In the genomic region with DNA sequence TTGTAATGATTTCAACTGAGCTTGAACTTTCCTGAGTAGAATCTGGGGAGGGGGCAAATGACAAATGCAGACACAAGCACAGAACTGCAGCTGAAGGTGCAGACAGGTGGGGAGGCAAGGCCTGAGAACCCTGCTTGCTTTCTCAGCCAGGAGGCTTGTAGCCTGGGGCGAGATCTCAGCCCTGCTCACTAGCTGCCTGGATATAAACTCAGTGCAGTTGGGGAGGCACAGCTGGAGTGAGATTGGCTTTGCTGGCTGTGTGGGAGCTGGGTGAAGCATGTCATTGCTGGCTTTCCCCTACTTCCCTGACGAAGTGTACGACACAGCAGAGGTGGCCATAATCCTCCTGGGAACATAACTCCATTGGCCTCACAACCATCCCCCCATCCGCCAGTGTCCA, we compare ENCODE assay signal across 39 cellular contexts. TPM values are rescaled to one million over a fixed set of nuclear protein-coding genes. Genes with fewer than 3 reads are reported as not detected.
DNase-seq lines count a peak whose midpoint lies in the region; ATAC-seq, FAIRE-seq and TF ChIP-seq lines count a peak whose summit lies in the region.
"Had no signal": no experiment of that assay in that cellular context is flagged by ENCODE, and none has a peak within 500 bp of the region (broad histone marks: within the 10 kb centered on the region; RNA-seq: fewer than 3 reads in every experiment).

No MANE protein-coding gene starts in this region.

- H3F3A ChIP-seq in neural progenitor cell (ENCODE audit: low read depth) = no peaks in the 10 kb centered on the region

- H2AFZ ChIP-seq in neural progenitor cell (replicated peaks) (no peak overlapping the region), mesenchymal stem cell (ENCODE audit: low read depth, low read length) (no peak overlapping the region)

- no peaks in the 10 kb centered on the region for H3K27me3 Mint-ChIP-seq in neural progenitor cell (ENCODE audit: insufficient read depth, low read depth)
- peaks cover 0 to 1% (median 0%) of the 10 kb centered on the region in 5 donors for H3K27me3 Mint-ChIP-seq in naive thymus-derived CD8-positive, alpha-beta T cell
- H3K27me3 Mint-ChIP-seq: B cell; CD4-positive, alpha-beta T cell had no signal

- no peaks in the 10 kb centered on the region for H4K20me1 ChIP-seq in neural progenitor cell (ENCODE audit: low read depth)
- H4K20me1 ChIP-seq: BLaER1; BLaER1 treated with 17β-estradiol and CSF1 and Interleukin-3, amounts not matched to agents 10 nM and 100 nM had no signal

- H3K27me3 ChIP-seq in bronchial epithelial cell (ENCODE audit: control insufficient read depth, insufficient read depth, low read length) = no peaks in the 10 kb centered on the region
- H3K27me3 ChIP-seq in neural progenitor cell = no peaks in the 10 kb centered on the region
- peaks cover 0 to 8% (median 0%) of the 10 kb centered on the region in 7 donors for H3K27me3 ChIP-seq in spleen (replicated peaks in 1 of 7)
- no peaks in the 10 kb centered on the region for H3K27me3 ChIP-seq in mesenchymal stem cell (ENCODE audit: control insufficient read depth in 1 of 2, insufficient read depth in 1 of 2, low read length in 2 of 2)
- H3K27me3 ChIP-seq: BE2C had no signal

- H3K14ac ChIP-seq in mesenchymal stem cell (ENCODE audit: low read length in 2 of 2) = no peak overlapping the region

- H3K36me3 Mint-ChIP-seq in neural progenitor cell = no peaks in the 10 kb centered on the region
- no peaks in the 10 kb centered on the region for H3K36me3 Mint-ChIP-seq in naive thymus-derived CD8-positive, alpha-beta T cell
- H3K36me3 Mint-ChIP-seq: CD14-positive monocyte; CD4-positive, alpha-beta memory T cell; CD4-positive, CD25-positive, alpha-beta regulatory T cell; CD8-positive, alpha-beta memory T cell; CD8-positive, alpha-beta T cell had no signal

- FAIRE-seq in bronchial epithelial cell (lab: Jason Lieb, UNC) = peak; percentile 13
- FAIRE-seq: A204.1, A549, D721Med had no signal

- H3K27ac Mint-ChIP-seq in neural progenitor cell = no peak overlapping the region
- H3K27ac Mint-ChIP-seq in naive thymus-derived CD8-positive, alpha-beta T cell = no peak overlapping the region
- H3K27ac Mint-ChIP-seq: B cell; CD4-positive, alpha-beta memory T cell; CD4-positive, alpha-beta T cell; CD4-positive, CD25-positive, alpha-beta regulatory T cell; CD8-positive, alpha-beta memory T cell; CD8-positive, alpha-beta T cell had no signal

- no peak overlapping the region for H2BK15ac ChIP-seq in mesenchymal stem cell (ENCODE audit: low read depth, poor library complexity, severe bottlenecking)

- H2BK120ac ChIP-seq in mesenchymal stem cell (ENCODE audit: low read depth, low read length) = no peak overlapping the region

- TF ChIP-seq POLR2A in spleen (IDR thresholded peaks at IDR 0.05) = no peak

- H3K9ac ChIP-seq in neural progenitor cell (no peak overlapping the region), mesenchymal stem cell (ENCODE audit: low read length) (no peak overlapping the region)
- H3K9ac ChIP-seq: BLaER1; BLaER1 treated with 17β-estradiol and CSF1 and Interleukin-3, amounts not matched to agents 10 nM and 100 nM had no signal

- POLR2A ChIA-PET in naive thymus-derived CD8-positive, alpha-beta T cell (lab: Charles Lee) = no interaction called here

- no peak overlapping the region for H4K8ac ChIP-seq in mesenchymal stem cell (ENCODE audit: low read length)

- H3K4me2 ChIP-seq in neural progenitor cell (no peak overlapping the region), mesenchymal stem cell (ENCODE audit: low read length, poor library complexity, severe bottlenecking) (no peak overlapping the region)
- H3K4me2 ChIP-seq: A549; BLaER1; BLaER1 treated with 17β-estradiol and CSF1 and Interleukin-3, amounts not matched to agents 10 nM and 100 nM had no signal

- no peaks in the 10 kb centered on the region for H3K79me2 ChIP-seq in neural progenitor cell (ENCODE audit: low read depth)

- intact Hi-C loops in spleen (cut with DNase I; ENCODE audit: low total_unique reads) = no loop called here

- H3K27ac ChIP-seq in neural progenitor cell = no peak overlapping the region
- no peak overlapping the region for H3K27ac ChIP-seq in spleen
- H3K27ac ChIP-seq in mesenchymal stem cell (ENCODE audit: low read length, poor library complexity, severe bottlenecking) = no peak overlapping the region
- H3K27ac ChIP-seq: 22Rv1; A549; BLaER1; BLaER1 treated with 17β-estradiol and CSF1 and Interleukin-3, amounts not matched to agents 10 nM and 100 nM; C4-2B had no signal

- no peak overlapping the region for H2BK12ac ChIP-seq in mesenchymal stem cell (ENCODE audit: low read length in 2 of 2)

- H3K4me1 Mint-ChIP-seq in neural progenitor cell = no peaks in the 10 kb centered on the region
- H3K4me1 Mint-ChIP-seq in naive thymus-derived CD8-positive, alpha-beta T cell = no peaks in the 10 kb centered on the region
- H3K4me1 Mint-ChIP-seq: B cell; CD14-positive monocyte; CD4-positive, alpha-beta memory T cell; CD4-positive, CD25-positive, alpha-beta regulatory T cell; CD8-positive, alpha-beta memory T cell had no signal

- H3K79me1 ChIP-seq in mesenchymal stem cell (replicated peaks; ENCODE audit: low read length, poor library complexity, severe bottlenecking) = no peaks in the 10 kb centered on the region

- no peaks in the 10 kb centered on the region for H3K36me3 ChIP-seq in bronchial epithelial cell (ENCODE audit: control insufficient read depth, insufficient read depth, low read length)
- no peaks in the 10 kb centered on the region for H3K36me3 ChIP-seq in neural progenitor cell
- no peaks in the 10 kb centered on the region for H3K36me3 ChIP-seq in spleen
- no peaks in the 10 kb centered on the region for H3K36me3 ChIP-seq in mesenchymal stem cell (ENCODE audit: control insufficient read depth in 1 of 2, insufficient read depth in 2 of 2, low read depth in 1 of 2, low read length in 2 of 2)
- H3K36me3 ChIP-seq: BE2C; BLaER1; BLaER1 treated with 17β-estradiol and CSF1 and Interleukin-3, amounts not matched to agents 10 nM and 100 nM had no signal

- no peak overlapping the region for H3K4me3 ChIP-seq in bronchial epithelial cell (ENCODE audit: low read depth, low read length)
- H3K4me3 ChIP-seq in neural progenitor cell = no peak overlapping the region
- no peak overlapping the region for H3K4me3 ChIP-seq in spleen
- H3K4me3 ChIP-seq in mesenchymal stem cell (ENCODE audit: insufficient read depth in 1 of 2, low read depth in 1 of 2, low read length in 2 of 2) = no peak overlapping the region
- H3K4me3 ChIP-seq: A549; BLaER1; BLaER1 treated with 17β-estradiol and CSF1 and Interleukin-3, amounts not matched to agents 10 nM and 100 nM had no signal

- no peak overlapping the region for H2AK5ac ChIP-seq in mesenchymal stem cell (ENCODE audit: low read length, severe bottlenecking)

- H3K4me1 ChIP-seq in neural progenitor cell (no peaks in the 10 kb centered on the region), spleen (no peaks in the 10 kb centered on the region), mesenchymal stem cell (ENCODE audit: control insufficient read depth, insufficient read depth, low read depth, low read length) (no peaks in the 10 kb centered on the region)
- H3K4me1 ChIP-seq: A549; BE2C; BLaER1; BLaER1 treated with 17β-estradiol and CSF1 and Interleukin-3, amounts not matched to agents 10 nM and 100 nM; Caco-2 had no signal

- TF ChIP-seq CTCF in bronchial epithelial cell (IDR thresholded peaks at IDR 0.05; ENCODE audit: insufficient read depth, low read length, severe bottlenecking) (no peak), neural progenitor cell (IDR thresholded peaks at IDR 0.05) (no peak), spleen (IDR thresholded peaks at IDR 0.05 in 8 of 11, conservative IDR thresholded peaks at IDR 0.05 in 3 of 11) (no peak)

- ATAC-seq in naive thymus-derived CD8-positive, alpha-beta T cell = no peak
- no peak for ATAC-seq in HG03196 (IDR thresholded peaks at IDR 0.05; ENCODE audit: unreplicated experiment)
- ATAC-seq: A549; CD8-positive, alpha-beta T cell had no signal

- H2BK5ac ChIP-seq in mesenchymal stem cell (ENCODE audit: low read depth, low read length, poor library complexity, severe bottlenecking) = no peak overlapping the region

- peaks cover 4% of the 10 kb centered on the region for H3K9me3 Mint-ChIP-seq in neural progenitor cell
- H3K9me3 Mint-ChIP-seq in naive thymus-derived CD8-positive, alpha-beta T cell = peaks cover 0 to 17% (median 6%) of the 10 kb centered on the region in 9 donors
- H3K9me3 Mint-ChIP-seq: CD4-positive, alpha-beta T cell had no signal

- no peak overlapping the region for H3K4ac ChIP-seq in mesenchymal stem cell (ENCODE audit: low read depth in 1 of 2, low read length in 2 of 2)

- no peaks in the 10 kb centered on the region for H3K9me3 ChIP-seq in neural progenitor cell (ENCODE audit: low read depth)
- H3K9me3 ChIP-seq in spleen = peaks cover 0 to 17% (median 0%) of the 10 kb centered on the region in 8 donors
- H3K9me3 ChIP-seq in mesenchymal stem cell (ENCODE audit: control insufficient read depth, low read length) = peaks cover 16% of the 10 kb centered on the region
- H3K9me3 ChIP-seq: A549, BE2C, Caco-2 had no signal

- no peak overlapping the region for H3K18ac ChIP-seq in mesenchymal stem cell (ENCODE audit: low read depth in 1 of 2, low read length in 2 of 2)

- H4K91ac ChIP-seq in mesenchymal stem cell (ENCODE audit: low read length) = no peak overlapping the region

- DNase-seq in bronchial epithelial cell (ENCODE audit: low read depth) = no peak
- DNase-seq in mesenteric fat pad (ENCODE audit: low spot score) = peak; percentile 57
- peak; percentile 1 for DNase-seq in neural progenitor cell (ENCODE audit: low spot score)
- peak; percentile 24 for DNase-seq in spleen
- no peak for DNase-seq in mesenchymal stem cell
- DNase-seq in DMS153 treated with DMSO at 0.1 percent for 48 hours (lab: John Stamatoyannopoulos, UW; ENCODE audit: unreplicated experiment) = no peak
- DNase-seq in naive thymus-derived CD8-positive, alpha-beta T cell = no peak
- DNase-seq: 8988T; ACHN; AML-193; BE2C; C1 segment of cervical spinal cord; Caco-2; Calu3; CD4-positive, alpha-beta memory T cell; CD4-positive, alpha-beta T cell; CD4-positive, CD25-positive, alpha-beta regulatory T cell; CD8-positive, alpha-beta memory T cell; CD8-positive, alpha-beta T cell; COR-L47; DMS 273 treated with DMSO at 0.1 percent for 48 hours; DMS153; DMS53; DMS79; DMS79 treated with DMSO at 0.1 percent for 48 hours; EL had no signal

- 42 to 100% (median 83%) methylated on average over 1 to 4 of the region's 4 CpGs for WGBS in spleen, 5 donors
- 63% methylated on average over 3 of the region's 4 CpGs for WGBS in mesenchymal stem cell

- no peak overlapping the region for H3K23ac ChIP-seq in mesenchymal stem cell (ENCODE audit: low read length in 2 of 2)

- no peak overlapping the region for H3K4me3 Mint-ChIP-seq in neural progenitor cell
- H3K4me3 Mint-ChIP-seq in naive thymus-derived CD8-positive, alpha-beta T cell = no peak overlapping the region
- H3K4me3 Mint-ChIP-seq: B cell; CD14-positive monocyte; CD4-positive, alpha-beta memory T cell; CD4-positive, alpha-beta T cell; CD4-positive, CD25-positive, alpha-beta regulatory T cell; CD8-positive, alpha-beta memory T cell; CD8-positive, alpha-beta T cell had no signal

RNA-seq across cellular contexts. Expression of gene NEXMIF, which starts 55.5 kb away (rescaled TPM):
- total RNA-seq in bronchial epithelial cell (under 0.01 TPM in 2 replicates), mesenteric fat pad (0.51 TPM), neural progenitor cell (ENCODE audit: low replicate concordance) (1.1 and 2.8 TPM in 2 replicates), spleen (1 to 10 TPM in 5 of 7 donors, under 1 TPM in 2; 0.42 to 1.3 (median 1.2) TPM)
- under 1 TPM; 0.05 to 0.15 (median 0.10) TPM for polyA plus RNA-seq in spleen
- polyA plus RNA-seq in mesenchymal stem cell (2013, experiment 1 of 2) = not detected
- polyA plus RNA-seq in mesenchymal stem cell (2013, experiment 2 of 2) = not detected
- total RNA-seq in naive thymus-derived CD8-positive, alpha-beta T cell = 1 to 10 TPM; 1.5 to 1.8 TPM
- polyA plus RNA-seq in naive thymus-derived CD8-positive, alpha-beta T cell = under 1 TPM; 0.07 to 0.97 (median 0.56) TPM
- total RNA-seq: A172, Caco-2, Calu3 had no signal
- polyA plus RNA-seq: AG04450; BJ; CD14-positive monocyte; CD8-positive, alpha-beta memory T cell had no signal

Comparison
In these comparisons a context has a peak if more than half of its experiments do, and no peak if none do; other contexts are left out.
1. DNase-seq: peak in mesenteric fat pad (single experiment), neural progenitor cell (single experiment) and spleen (single experiment); none in bronchial epithelial cell (single experiment), mesenchymal stem cell (single experiment), DMS153 treated with DMSO at 0.1 percent for 48 hours (single experiment) and naive thymus-derived CD8-positive, alpha-beta T cell (0 of 10).